ENCODE assay signal across 1 cellular context in genomic region chr7:139522830-139523198, GRCh38.
TF ChIP-seq lines count a peak whose summit lies in the region.

No MANE protein-coding gene starts in this region.

TF ChIP-seq in H1, 55 proteins besides CTCF, POLR2A, EP300 and RAD21:
- TF ChIP-seq CTBP2 (IDR thresholded peaks at IDR 0.05; ENCODE audit: borderline replicate concordance, insufficient read depth, insufficient read length, low read length) (no peak), USF2 (IDR thresholded peaks at IDR 0.05; ENCODE audit: low read length) (0 out of 2 replicates have a peak, but pooled peaks have one; percentile 3), BCL11A (IDR thresholded peaks at IDR 0.05; ENCODE audit: low read depth in 2 of 2, low read length in 2 of 2) (no peak)
TF ChIP-seq in H1: peak in this region for 1.
